In genomic region chr4:28225005-28225404, GRCh38 we compare ENCODE assay signal across 10 cellular contexts.
DNase-seq lines count a peak whose midpoint lies in the region; ATAC-seq and TF ChIP-seq lines count a peak whose summit lies in the region.
"Had no signal": no experiment of that assay in that cellular context is flagged by ENCODE, and none has a peak within 500 bp of the region (broad histone marks: within the 10 kb centered on the region; RNA-seq: fewer than 3 reads in every experiment).

No MANE protein-coding gene starts in this region.

- TF ChIP-seq CTCF in cardiac muscle cell (IDR thresholded peaks at IDR 0.05; ENCODE audit: low read depth, low read length), result peak; percentile 36

- peaks cover 7% of the 10 kb centered on the region for H3K4me1 ChIP-seq in cardiac muscle cell (ENCODE audit: low read depth)

- in situ Hi-C loops in SK-MEL-5 (cut with HindIII; ENCODE audit: low pct_unique_long_range_greater_than_20kb, low sequenced_read_pairs), result no loop called here

- intact Hi-C loops in cardiac septum (cut with DNase I), result no loop called here
- intact Hi-C loops in sciatic nerve (cut with DNase I), result no loop called here

- DNase-seq in cardiac muscle cell (ENCODE audit: low read depth in 1 of 2, low spot score in 1 of 2) (peak; percentile 50 to 55), cardiac septum (ENCODE audit: low spot score) (no peak), SK-MEL-5 (ENCODE audit: low read depth, low spot score) (peak; percentile 62), hippocampal formation (lab: John Stamatoyannopoulos, UW) (peak; percentile 4 to 65), sciatic nerve (ENCODE audit: low spot score) (no peak), DMS153 treated with DMSO at 0.1 percent for 48 hours (lab: John Stamatoyannopoulos, UW; ENCODE audit: unreplicated experiment) (no peak)
- no peak for DNase-seq in activated CD4-positive, alpha-beta T cell treated with anti-CD3 and anti-CD28 coated beads for 48 hours
- DNase-seq: CD4-positive, CD25-positive, alpha-beta regulatory T cell; GOT3 had no signal

- no peaks in the 10 kb centered on the region for H3K9me3 ChIP-seq in cardiac muscle cell (ENCODE audit: low read depth)

- no peaks in the 10 kb centered on the region for H3K27me3 ChIP-seq in cardiac muscle cell

- H3K27ac ChIP-seq in cardiac muscle cell, result no peak overlapping the region

- no peak for ATAC-seq in sciatic nerve
- ATAC-seq in HG02852 (IDR thresholded peaks at IDR 0.05; ENCODE audit: unreplicated experiment), result no peak

- H3K4me3 ChIP-seq in cardiac muscle cell, result no peak overlapping the region

- no peaks in the 10 kb centered on the region for H3K36me3 ChIP-seq in cardiac muscle cell

Comparison
In these comparisons a context has a peak if more than half of its experiments do, and no peak if none do; other contexts are left out.
1. DNase-seq: peak in cardiac muscle cell (2 of 2), SK-MEL-5 (single experiment) and hippocampal formation (2 of 2); none in cardiac septum (single experiment), activated CD4-positive, alpha-beta T cell treated with anti-CD3 and anti-CD28 coated beads for 48 hours (single experiment), sciatic nerve (single experiment) and DMS153 treated with DMSO at 0.1 percent for 48 hours (single experiment).